Comparison of ENCODE assay signal across 8 cellular contexts in the genomic region with DNA sequence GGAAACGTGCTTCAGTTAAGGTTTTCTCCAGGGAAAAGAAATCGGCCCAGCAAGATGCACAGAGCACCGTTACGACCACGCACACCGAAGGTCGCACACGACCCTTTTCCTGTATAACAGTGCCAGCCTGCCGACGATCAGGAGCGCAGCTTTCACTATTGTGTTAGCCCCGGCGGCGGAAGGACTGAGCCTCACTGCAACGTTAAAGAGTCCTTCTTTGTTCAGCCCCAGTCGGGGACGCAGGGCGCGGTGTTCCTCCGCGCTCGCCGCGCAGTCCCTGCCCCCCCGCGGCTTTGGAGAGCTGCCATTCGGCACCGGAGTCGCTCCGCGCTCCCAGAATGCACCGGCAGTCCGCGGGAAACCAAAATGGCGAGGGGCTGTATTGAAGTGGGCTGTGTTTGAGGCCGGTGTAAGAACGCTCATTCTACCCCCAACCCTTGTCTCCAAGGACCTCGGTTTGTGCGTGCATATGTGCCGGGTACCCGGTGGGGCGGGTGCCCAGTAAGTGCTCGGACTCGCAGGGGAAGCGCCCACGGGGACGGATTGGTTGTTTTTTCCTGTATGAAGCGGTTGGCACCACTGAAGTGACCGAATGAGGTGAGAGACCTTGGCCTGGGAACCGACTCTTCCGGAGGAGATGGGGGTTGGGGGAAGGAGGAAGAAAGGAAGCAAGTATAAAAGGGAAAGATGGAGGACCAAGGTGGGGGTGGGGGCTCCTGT. TPM values are rescaled to one million over a fixed set of nuclear protein-coding genes. Genes with fewer than 3 reads are reported as not detected.
DNase-seq lines count a peak whose midpoint lies in the region; ATAC-seq and TF ChIP-seq lines count a peak whose summit lies in the region.

Gene MTF2 (plus strand): TSS at position 349 of the 720 bp plus-strand sequence. CDS start 244 bp downstream, at position 593.

- no peaks in the 10 kb centered on the region for H3K27me3 Mint-ChIP-seq in activated naive CD8-positive, alpha-beta T cell treated with anti-CD3 and anti-CD28 coated beads, Interleukin-2, amount 10 ng/mL, durations not matched to agents 7 days and 5 days

- H3K4me3 ChIP-seq in GM12875 (ENCODE audit: low read depth, low read length) (peak within 1 kb of the TSS; percentile 74), ovary (peak within 1 kb of the TSS; percentile 81), thymus (ENCODE audit: low read length) (peak within 1 kb of the TSS; percentile 78)

- TF ChIP-seq CTCF in GM12875 (IDR thresholded peaks at IDR 0.05; ENCODE audit: borderline replicate concordance, insufficient read depth, low read depth, low read length) (no peak), ovary (IDR thresholded peaks at IDR 0.05) (peak in 1 of 3 donors; percentile 18)

- peaks cover 28% of the 10 kb centered on the region for H3K4me1 Mint-ChIP-seq in activated naive CD8-positive, alpha-beta T cell treated with anti-CD3 and anti-CD28 coated beads, Interleukin-2, amount 10 ng/mL, durations not matched to agents 7 days and 5 days

- POLR2A ChIA-PET in activated naive CD8-positive, alpha-beta T cell treated with anti-CD3 and anti-CD28 coated beads, Interleukin-2, amount 10 ng/mL, durations not matched to agents 7 days and 5 days (lab: Charles Lee): interaction anchor here (0.6 to 4.2 kb wide), 23 partner anchors 12 to 267 kb away, joined by 3 to 29 read pairs (median 5); partner anchors contain the start of genes CCDC18, DR1, RPL5 and TMED5

- peak; percentile 87 for DNase-seq in NCI-H1417 treated with DMSO at 0.1 percent for 48 hours (lab: John Stamatoyannopoulos, UW)
- DNase-seq in SW 1271 (lab: John Stamatoyannopoulos, UW): peak; percentile 74 to 91
- peak; percentile 94 for DNase-seq in activated naive CD8-positive, alpha-beta T cell treated with anti-CD3 and anti-CD28 coated beads, Interleukin-2, amount 10 ng/mL, durations not matched to agents 7 days and 5 days
- DNase-seq in Right ventricle myocardium inferior (ENCODE audit: missing footprints): peak; percentile 95
- peak; percentile 95 to 99 (median 98) for DNase-seq in ovary

- no peak for TF ChIP-seq EP300 in ovary (IDR thresholded peaks at IDR 0.05)

- ATAC-seq in HG02763 (IDR thresholded peaks at IDR 0.05; ENCODE audit: unreplicated experiment): peak; percentile 81
- ATAC-seq in activated naive CD8-positive, alpha-beta T cell treated with anti-CD3 and anti-CD28 coated beads, Interleukin-2, amount 10 ng/mL, durations not matched to agents 7 days and 5 days (ENCODE audit: low read depth): peak; percentile 92
- peak; percentile 97 for ATAC-seq in Right ventricle myocardium inferior

- intact Hi-C loops in Right ventricle myocardium inferior (cut with DNase I) (loop anchor here (1.0 kb wide), 1 partner anchor 101 kb away; the partner anchor contains the start of genes CCDC18 and TMED5), ovary (cut with DNase I) (loop anchor here in 1 of 4 donors (2.0 kb wide), 1 partner anchor 102 kb away; the partner anchor contains the start of genes CCDC18 and TMED5)

- WGBS in ovary, 3 donors: 0% methylated on average over 51 of the region's 51 CpGs
- under 1% methylated on average over 51 of the region's 51 CpGs for WGBS in thymus

- H3K4me1 ChIP-seq in ovary (ENCODE audit: insufficient read depth) (no peaks in the 10 kb centered on the region), thymus (ENCODE audit: control insufficient read depth, insufficient read depth, low read length) (peaks cover 3% of the 10 kb centered on the region)

- H3K27ac ChIP-seq in ovary: peak within 1 kb of the TSS; percentile 68 to 70
- peak within 1 kb of the TSS; percentile 93 for H3K27ac ChIP-seq in thymus (ENCODE audit: low read depth)

- H3K4me3 Mint-ChIP-seq in activated naive CD8-positive, alpha-beta T cell treated with anti-CD3 and anti-CD28 coated beads, Interleukin-2, amount 10 ng/mL, durations not matched to agents 7 days and 5 days: peak within 1 kb of the TSS; percentile 99

- no peaks in the 10 kb centered on the region for H3K27me3 ChIP-seq in ovary
- H3K27me3 ChIP-seq in thymus (ENCODE audit: control insufficient read depth, insufficient read depth): no peaks in the 10 kb centered on the region

- H3K27ac Mint-ChIP-seq in activated naive CD8-positive, alpha-beta T cell treated with anti-CD3 and anti-CD28 coated beads, Interleukin-2, amount 10 ng/mL, durations not matched to agents 7 days and 5 days: peak within 1 kb of the TSS; percentile 97

- H3K36me3 Mint-ChIP-seq in activated naive CD8-positive, alpha-beta T cell treated with anti-CD3 and anti-CD28 coated beads, Interleukin-2, amount 10 ng/mL, durations not matched to agents 7 days and 5 days: peaks cover 19% of the 10 kb centered on the region

- peak; percentile 70 for TF ChIP-seq POLR2A in ovary (IDR thresholded peaks at IDR 0.05)

- peaks cover 2% of the 10 kb centered on the region for H3K9me3 Mint-ChIP-seq in activated naive CD8-positive, alpha-beta T cell treated with anti-CD3 and anti-CD28 coated beads, Interleukin-2, amount 10 ng/mL, durations not matched to agents 7 days and 5 days

- H3K36me3 ChIP-seq in ovary (no peaks in the 10 kb centered on the region), thymus (ENCODE audit: control insufficient read depth, insufficient read depth) (peaks cover 6% of the 10 kb centered on the region)

- H3K9me3 ChIP-seq in ovary (no peaks in the 10 kb centered on the region), thymus (ENCODE audit: control insufficient read depth) (peaks cover 2% of the 10 kb centered on the region)

RNA-seq across cellular contexts. Expression of gene MTF2, which starts in this region (rescaled TPM):
- 10 to 100 TPM; 61.6 to 66.8 TPM for total RNA-seq in activated naive CD8-positive, alpha-beta T cell treated with anti-CD3 and anti-CD28 coated beads, Interleukin-2, amount 10 ng/mL, durations not matched to agents 7 days and 5 days
- total RNA-seq in Right ventricle myocardium inferior (7.1 TPM), ovary (10 to 100 TPM; 14.8 to 27.4 (median 25.2) TPM)
- polyA plus RNA-seq in ovary (10 to 100 TPM in 1 of 2 donors, 1 to 10 TPM in 1; 9.7 to 11.4 TPM), thymus (41.1 TPM)

Comparison
In these comparisons a context has a peak if more than half of its experiments do, and no peak if none do; other contexts are left out.
1. Peak in every context shown above with its lines: DNase-seq, ATAC-seq, H3K4me3 ChIP-seq and H3K27ac ChIP-seq.